Comparison of ENCODE assay signal across 1 cellular context in genomic region chr6:127459231-127459641, GRCh38.
TF ChIP-seq lines count a peak whose summit lies in the region.

Gene KIAA0408, minus strand, starts transcription at chr6:127459389. Its CDS starts 5,408 bp downstream, at chr6:127453981.

TF ChIP-seq in HEK293, 187 proteins besides CTCF, POLR2A, EP300 and RAD21 (continued from another document):
- TF ChIP-seq ATF2 (tag by site-specific recombination; IDR thresholded peaks at IDR 0.05; ENCODE audit: low read depth) = peak; percentile 89
- no peak for TF ChIP-seq ZNF654 (tag by site-specific recombination; IDR thresholded peaks at IDR 0.05; ENCODE audit: low read depth)
- TF ChIP-seq, protein P1, sequence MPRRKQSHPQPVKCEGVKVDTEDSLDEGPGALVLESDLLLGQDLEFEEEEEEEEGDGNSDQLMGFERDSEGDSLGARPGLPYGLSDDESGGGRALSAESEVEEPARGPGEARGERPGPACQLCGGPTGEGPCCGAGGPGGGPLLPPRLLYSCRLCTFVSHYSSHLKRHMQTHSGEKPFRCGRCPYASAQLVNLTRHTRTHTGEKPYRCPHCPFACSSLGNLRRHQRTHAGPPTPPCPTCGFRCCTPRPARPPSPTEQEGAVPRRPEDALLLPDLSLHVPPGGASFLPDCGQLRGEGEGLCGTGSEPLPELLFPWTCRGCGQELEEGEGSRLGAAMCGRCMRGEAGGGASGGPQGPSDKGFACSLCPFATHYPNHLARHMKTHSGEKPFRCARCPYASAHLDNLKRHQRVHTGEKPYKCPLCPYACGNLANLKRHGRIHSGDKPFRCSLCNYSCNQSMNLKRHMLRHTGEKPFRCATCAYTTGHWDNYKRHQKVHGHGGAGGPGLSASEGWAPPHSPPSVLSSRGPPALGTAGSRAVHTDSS (tag by site-specific recombination; IDR thresholded peaks at IDR 0.05) = no peak
- TF ChIP-seq TRIM28 (IDR thresholded peaks at IDR 0.05; ENCODE audit: borderline replicate concordance, low read length) = peak; percentile 53
- no peak for TF ChIP-seq ZNF449 (tag by site-specific recombination; IDR thresholded peaks at IDR 0.05)
- TF ChIP-seq ZNF843 (tag by site-specific recombination; IDR thresholded peaks at IDR 0.05) = no peak
